Comparison of ENCODE assay signal across 10 cellular contexts in genomic region chr15:89067751-89068150, GRCh38. TPM values are rescaled to one million over a fixed set of nuclear protein-coding genes. Genes with fewer than 3 reads are reported as not detected.
DNase-seq lines count a peak whose midpoint lies in the region; ATAC-seq, FAIRE-seq and TF ChIP-seq lines count a peak whose summit lies in the region.
"Had no signal": no experiment of that assay in that cellular context is flagged by ENCODE, and none has a peak within 500 bp of the region (broad histone marks: within the 10 kb centered on the region; RNA-seq: fewer than 3 reads in every experiment).

No MANE protein-coding gene starts in this region.

- POLR2A ChIA-PET in A673 (lab: Charles Lee; ENCODE audit: low non-redundant PET), result no interaction called here

- H3K4me1 ChIP-seq in A673 (ENCODE audit: insufficient read depth, low read length, poor library complexity, severe bottlenecking), result no peaks in the 10 kb centered on the region
- H3K4me1 ChIP-seq in pancreas, result no peaks in the 10 kb centered on the region

- no peak overlapping the region for H3K4me3 ChIP-seq in A673 (ENCODE audit: low read depth, low read length, poor library complexity, severe bottlenecking)
- H3K4me3 ChIP-seq in pancreas, result no peak overlapping the region

- 57 to 59% methylated on average over 1 of the region's 1 CpG for WGBS in pancreas, 2 donors

- peaks cover 8% of the 10 kb centered on the region for H3K9me3 ChIP-seq in A673 (ENCODE audit: low read depth, low read length, poor library complexity, severe bottlenecking)
- no peaks in the 10 kb centered on the region for H3K9me3 ChIP-seq in pancreas

- no peak for DNase-seq in GM10266 (ENCODE audit: extremely low spot score)
- no peak for DNase-seq in A673 (ENCODE audit: low spot score)
- DNase-seq in pancreas, result no peak
- DNase-seq in NCI-H1417 (lab: John Stamatoyannopoulos, UW), result no peak

- H3K4me1 Mint-ChIP-seq in dendritic cell treated with granulocyte-macrophage colony-stimulating factor and Interleukin-4, amounts not matched to agents 40 ng/mL and 50 ng/mL, for 4 days (ENCODE audit: low read depth), result peaks cover 33% of the 10 kb centered on the region

- CTCF ChIA-PET in A673 (lab: Charles Lee), result interaction anchor here (0.8 kb wide), 1 partner anchor 21 kb away, joined by 10 read pairs; the partner anchor contains the start of gene ABHD2

- H3K36me3 Mint-ChIP-seq in dendritic cell treated with granulocyte-macrophage colony-stimulating factor and Interleukin-4, amounts not matched to agents 40 ng/mL and 50 ng/mL, for 4 days (ENCODE audit: low read depth), result peaks cover 17% of the 10 kb centered on the region

- intact Hi-C loops in dendritic cell treated with granulocyte-macrophage colony-stimulating factor and Interleukin-4, amounts not matched to agents 40 ng/mL and 50 ng/mL, for 4 days (cut with micrococcal nuclease), result loop anchor here (2.0 kb wide), 1 partner anchor 27 kb away; no protein-coding TSS in a partner anchor
- intact Hi-C loops in A673 (cut with micrococcal nuclease; ENCODE audit: unreplicated experiment), result no loop called here
- intact Hi-C loops in pancreas (cut with DNase I), result loop anchor here in 1 of 3 donors (10.0 kb wide), 1 partner anchor 57 kb away; no protein-coding TSS in a partner anchor

- H3K36me3 ChIP-seq in A673 (ENCODE audit: insufficient read depth, low read length, poor library complexity, severe bottlenecking), result no peaks in the 10 kb centered on the region
- H3K36me3 ChIP-seq in pancreas, result no peaks in the 10 kb centered on the region

- TF ChIP-seq CTCF in GM10266 (IDR thresholded peaks at IDR 0.05; ENCODE audit: control insufficient read depth, insufficient read depth, low read depth, missing control alignments) (no peak), A673 (conservative IDR thresholded peaks at IDR 0.05; ENCODE audit: low read depth, low read length) (no peak), pancreas (IDR thresholded peaks at IDR 0.05) (no peak)

- H3K27me3 Mint-ChIP-seq in dendritic cell treated with granulocyte-macrophage colony-stimulating factor and Interleukin-4, amounts not matched to agents 40 ng/mL and 50 ng/mL, for 4 days, result peaks cover 1% of the 10 kb centered on the region

- no TSS peak for BruUV-seq in A673 (replicated peaks; lab: Mats Ljungman, UMichigan)

- H3K27me3 ChIP-seq in A673 (replicated peaks; ENCODE audit: insufficient read depth, low read depth, low read length, poor library complexity) (no peaks in the 10 kb centered on the region), pancreas (no peaks in the 10 kb centered on the region)

- ATAC-seq in GM18520 (IDR thresholded peaks at IDR 0.05; ENCODE audit: unreplicated experiment) (peak; percentile 8), GM21717 (IDR thresholded peaks at IDR 0.05; ENCODE audit: unreplicated experiment) (peak; percentile 25), HG03571 (IDR thresholded peaks at IDR 0.05; ENCODE audit: unreplicated experiment) (peak; percentile 44), pancreas (no peak)

- H3K27ac ChIP-seq in A673 (ENCODE audit: low read depth, low read length, poor library complexity, severe bottlenecking) (no peak overlapping the region), pancreas (no peak overlapping the region)

- H3K9me3 Mint-ChIP-seq in dendritic cell treated with granulocyte-macrophage colony-stimulating factor and Interleukin-4, amounts not matched to agents 40 ng/mL and 50 ng/mL, for 4 days, result peaks cover 33% of the 10 kb centered on the region

- no peak for FAIRE-seq in pancreas (lab: Jason Lieb, UNC)
- FAIRE-seq: G401.6, urothelium cell line had no signal

- H3K27ac Mint-ChIP-seq in dendritic cell treated with granulocyte-macrophage colony-stimulating factor and Interleukin-4, amounts not matched to agents 40 ng/mL and 50 ng/mL, for 4 days, result peak overlapping the region; percentile 57

- no peak overlapping the region for H3K4me3 Mint-ChIP-seq in dendritic cell treated with granulocyte-macrophage colony-stimulating factor and Interleukin-4, amounts not matched to agents 40 ng/mL and 50 ng/mL, for 4 days

RNA-seq across cellular contexts. Expression of gene ABHD2, which starts 20.5 kb away (rescaled TPM):
- 43.9 and 52.4 TPM in 2 replicates for total RNA-seq in A673 (2021)
- total RNA-seq in pancreas, result 100 to 1,000 TPM; 104 to 151 (median 132) TPM
- polyA plus RNA-seq in pancreas, result 10 to 100 TPM in 1 of 2 donors, 1 to 10 TPM in 1; 7.9 to 16.2 TPM

Comparison
In these comparisons a context has a peak if more than half of its experiments do, and no peak if none do; other contexts are left out.
1. ATAC-seq: peak in GM18520 (single experiment), GM21717 (single experiment) and HG03571 (single experiment); none in pancreas (0 of 4).